ENCODE assay signal across 13 cellular contexts in genomic region chr14:59425322-59425945, GRCh38. TPM values are rescaled to one million over a fixed set of nuclear protein-coding genes. Genes with fewer than 3 reads are reported as not detected.
A peak's percentile ranks its signal among the peaks of the same experiment; 100 is the strongest.
DNase-seq lines count a peak whose midpoint lies in the region; FAIRE-seq and TF ChIP-seq lines count a peak whose summit lies in the region.
"Had no signal": no experiment of that assay in that cellular context is flagged by ENCODE, and none has a peak within 500 bp of the region (broad histone marks: within the 10 kb centered on the region; RNA-seq: fewer than 3 reads in every experiment).

No MANE protein-coding gene starts in this region.

- H3K27ac ChIP-seq in mammary epithelial cell (ENCODE audit: insufficient read depth, low read depth, low read length) (no peak overlapping the region), breast epithelium (no peak overlapping the region), kidney (ENCODE audit: low read depth in 2 of 2, low read length in 2 of 2) (peak overlapping the region in 1 of 2 donors; percentile 23), vagina (peak overlapping the region; percentile 42)
- H3K27ac ChIP-seq: suprapubic skin had no signal

- no peak overlapping the region for H3K4me2 ChIP-seq in mammary epithelial cell (ENCODE audit: insufficient read depth, low read depth, low read length)

- no peak overlapping the region for H3K4me3 ChIP-seq in mammary epithelial cell (replicated peaks in 1 of 3; ENCODE audit: insufficient read depth in 1 of 3, low read depth in 2 of 3, low read length in 3 of 3)
- H3K4me3 ChIP-seq in breast epithelium = no peak overlapping the region
- no peak overlapping the region for H3K4me3 ChIP-seq in choroid plexus epithelial cell (ENCODE audit: low read depth, low read length)
- H3K4me3 ChIP-seq in kidney (ENCODE audit: low read length in 2 of 2) = no peak overlapping the region
- no peak overlapping the region for H3K4me3 ChIP-seq in vagina
- H3K4me3 ChIP-seq: suprapubic skin had no signal

- H3K27me3 ChIP-seq in mammary epithelial cell (ENCODE audit: insufficient read depth, low read length) = no peaks in the 10 kb centered on the region
- H3K27me3 ChIP-seq in breast epithelium = no peaks in the 10 kb centered on the region
- no peaks in the 10 kb centered on the region for H3K27me3 ChIP-seq in vagina
- H3K27me3 ChIP-seq: suprapubic skin had no signal

- TF ChIP-seq CTCF in mammary epithelial cell (conservative IDR thresholded peaks at IDR 0.05 in 1 of 2, IDR thresholded peaks at IDR 0.05 in 1 of 2; ENCODE audit: extremely low read depth in 1 of 2, insufficient read depth in 1 of 2, low read depth in 1 of 2, low read length in 2 of 2) (peak; percentile 4 to 22), breast epithelium (IDR thresholded peaks at IDR 0.05) (peak in 1 of 3 donors; percentile 10), choroid plexus epithelial cell (conservative IDR thresholded peaks at IDR 0.05; ENCODE audit: low read depth, low read length) (peak; percentile 33), kidney (IDR thresholded peaks at IDR 0.05; ENCODE audit: borderline replicate concordance, extremely low read depth, insufficient read depth) (no peak), vagina (IDR thresholded peaks at IDR 0.05) (peak in 1 of 3 experiments; percentile 9)

- WGBS in mammary epithelial cell (ENCODE audit: low coverage, missing lambda C conversion rate) = 80% methylated on average over 4 of the region's 4 CpGs

- no TSS peak for BruUV-seq in mammary epithelial cell (replicated peaks; lab: Mats Ljungman, UMichigan)

- intact Hi-C loops in mammary epithelial cell (cut with micrococcal nuclease) (no loop called here), breast epithelium (cut with DNase I; ENCODE audit: low total_unique reads) (no loop called here), kidney (cut with DNase I) (no loop called here), vagina (cut with DNase I) (loop anchor here (10.0 kb wide), 2 partner anchors 61 to 241 kb away; partner anchors contain the start of gene DAAM1)

- H3K79me2 ChIP-seq in mammary epithelial cell (ENCODE audit: insufficient read depth, low read length) = no peaks in the 10 kb centered on the region

- no peak for FAIRE-seq in kidney (lab: Jason Lieb, UNC)
- FAIRE-seq: colon had no signal

- H2AFZ ChIP-seq in mammary epithelial cell (ENCODE audit: low read depth, low read length) = no peak overlapping the region

- in situ Hi-C loops in mammary epithelial cell (cut with MboI; ENCODE audit: low sequenced_read_pairs in 2 of 2) = loop anchor here in 1 of 2 donors (25.0 kb wide), 1 partner anchor 788 kb away; the partner anchor contains the start of gene DACT1

- CTCF ChIA-PET in mammary epithelial cell (lab: Charles Lee; ENCODE audit: low non-redundant PET) = no interaction called here

- no peaks in the 10 kb centered on the region for H3K9me3 ChIP-seq in mammary epithelial cell (replicated peaks; ENCODE audit: insufficient read depth, low read length)
- H3K9me3 ChIP-seq in breast epithelium = no peaks in the 10 kb centered on the region
- H3K9me3 ChIP-seq in kidney (ENCODE audit: control insufficient read depth in 1 of 2, low read length in 2 of 2) = no peaks in the 10 kb centered on the region
- no peaks in the 10 kb centered on the region for H3K9me3 ChIP-seq in vagina
- H3K9me3 ChIP-seq: suprapubic skin had no signal

- H3K4me1 ChIP-seq in mammary epithelial cell (ENCODE audit: insufficient read depth, low read length) (peaks cover 8% of the 10 kb centered on the region), breast epithelium (no peaks in the 10 kb centered on the region), kidney (ENCODE audit: control insufficient read depth in 1 of 2, insufficient read depth in 1 of 2, low read depth in 1 of 2, low read length in 2 of 2) (no peaks in the 10 kb centered on the region), vagina (peaks cover 34% of the 10 kb centered on the region)

- no peaks in the 10 kb centered on the region for H4K20me1 ChIP-seq in mammary epithelial cell (ENCODE audit: insufficient read depth, low read length)

- H3K36me3 ChIP-seq in mammary epithelial cell (ENCODE audit: insufficient read depth, low read length) (no peaks in the 10 kb centered on the region), breast epithelium (no peaks in the 10 kb centered on the region), kidney (ENCODE audit: control insufficient read depth in 1 of 2, insufficient read depth in 2 of 2, low read length in 2 of 2) (no peaks in the 10 kb centered on the region), vagina (no peaks in the 10 kb centered on the region)
- H3K36me3 ChIP-seq: suprapubic skin had no signal

- TF ChIP-seq POLR2A in breast epithelium (IDR thresholded peaks at IDR 0.05) (no peak), vagina (IDR thresholded peaks at IDR 0.05) (no peak)

- no peak overlapping the region for H3K9ac ChIP-seq in mammary epithelial cell (ENCODE audit: insufficient read depth, low read length)
- no peak overlapping the region for H3K9ac ChIP-seq in kidney (ENCODE audit: low read length in 2 of 2)

- DNase-seq in mammary epithelial cell (no peak), breast epithelium (ENCODE audit: low spot score in 2 of 2) (no peak), choroid plexus epithelial cell (ENCODE audit: low read depth) (peak; percentile 68), kidney (peak; percentile 69), vagina (ENCODE audit: extremely low spot score in 2 of 2) (no peak), SIG-M5 (lab: John Stamatoyannopoulos, UW) (no peak), NCI-H226 (no peak)
- DNase-seq in central memory CD4-positive, alpha-beta T cell = no peak
- DNase-seq: activated CD8-positive, alpha-beta T cell treated with anti-CD3 and anti-CD28 coated beads, Interleukin-2, amount 10 ng/mL, durations not matched to agents 7 days and 5 days; activated naive CD4-positive, alpha-beta T cell treated with anti-CD3 and anti-CD28 coated beads, Interleukin-2, amount 50 U/mL, for 16 hours; NCI-H1105 had no signal

- dilution Hi-C loops in mammary epithelial cell (cut with HindIII; ENCODE audit: low sequenced_read_pairs) = no loop called here

RNA-seq across cellular contexts. Expression of gene GPR135, which starts 39.7 kb away (rescaled TPM):
- total RNA-seq in mammary epithelial cell (1 to 10 TPM; 3.3 to 4.8 TPM), breast epithelium (1 to 10 TPM; 4.4 to 5.9 (median 5.1) TPM), kidney (3.0 TPM), vagina (6.4 TPM)
- polyA plus RNA-seq in mammary epithelial cell (0.28 TPM), kidney (ENCODE audit: insufficient read depth, low read depth, low replicate concordance) (0.77 TPM)
- polyA minus RNA-seq in mammary epithelial cell = not detected

RNA-seq across cellular contexts. Expression of gene L3HYPDH, which starts 58.8 kb away (rescaled TPM):
- total RNA-seq in mammary epithelial cell = 10 to 100 TPM; 23.4 to 30.2 TPM
- polyA plus RNA-seq in mammary epithelial cell = 14.8 TPM
- polyA minus RNA-seq in mammary epithelial cell = not detected
- total RNA-seq in breast epithelium = 10 to 100 TPM; 56.5 to 74.4 (median 70.9) TPM
- 31.3 TPM for total RNA-seq in kidney
- 25.6 TPM for polyA plus RNA-seq in kidney (ENCODE audit: insufficient read depth, low read depth, low replicate concordance)
- 103 TPM for total RNA-seq in vagina

RNA-seq across cellular contexts. Expression of gene JKAMP, which starts 58.9 kb away (rescaled TPM):
- total RNA-seq in mammary epithelial cell (10 to 100 TPM; 36.6 to 99.9 TPM), breast epithelium (10 to 100 TPM; 53.4 to 74.8 (median 64.8) TPM), kidney (40.4 TPM), vagina (45.9 TPM)
- polyA plus RNA-seq in mammary epithelial cell (78.8 TPM), kidney (ENCODE audit: insufficient read depth, low read depth, low replicate concordance) (48.3 TPM)
- polyA minus RNA-seq in mammary epithelial cell = 78.0 TPM

Comparison
In these comparisons a context has a peak if more than half of its experiments do, and no peak if none do; other contexts are left out.
1. DNase-seq: peak in choroid plexus epithelial cell (single experiment) and kidney (single experiment); none in mammary epithelial cell (single experiment), breast epithelium (0 of 2), vagina (0 of 2), central memory CD4-positive, alpha-beta T cell (single experiment), SIG-M5 (single experiment) and NCI-H226 (single experiment).